In genomic region chr5:149445739-149446369, GRCh38 we compare ENCODE assay signal across 9 cellular contexts.
DNase-seq lines count a peak whose midpoint lies in the region; ATAC-seq and TF ChIP-seq lines count a peak whose summit lies in the region.
"Had no signal": no experiment of that assay in that cellular context is flagged by ENCODE, and none has a peak within 500 bp of the region (broad histone marks: within the 10 kb centered on the region; RNA-seq: fewer than 3 reads in every experiment).

No MANE protein-coding gene starts in this region.

- CTCF ChIA-PET in A673 (lab: Charles Lee), result interaction anchor here (0.6 to 0.7 kb wide), 4 partner anchors 9 to 62 kb away, joined by 3 to 6 read pairs (median 4); no protein-coding TSS in a partner anchor

- no peak for TF ChIP-seq RAD21 in Ishikawa (IDR thresholded peaks at IDR 0.05; ENCODE audit: low read depth)

- peak; percentile 84 for TF ChIP-seq EP300 in Ishikawa (IDR thresholded peaks at IDR 0.05; ENCODE audit: borderline replicate concordance)

- no TSS peak for BruUV-seq in A673 (replicated peaks; lab: Mats Ljungman, UMichigan)

- H3K36me3 ChIP-seq in A673 (ENCODE audit: insufficient read depth, low read length, poor library complexity, severe bottlenecking), result no peaks in the 10 kb centered on the region
- no peaks in the 10 kb centered on the region for H3K36me3 ChIP-seq in lower lobe of right lung

- peak in 1 of 2 donors; percentile 3 for ATAC-seq in lower lobe of right lung
- no peak for ATAC-seq in activated T-cell treated with anti-CD3 and anti-CD28 coated beads, Interleukin-2, amount 50 U/mL, for 72 hours (replicated peaks in 1 of 2)
- ATAC-seq: natural killer cell treated with Interleukin-12 subunit alpha and Interleukin-12 subunit beta and Interleukin-15 and Interleukin-18, amount 100 ng/mL, for 72 hours had no signal

- no peak overlapping the region for H3K27ac ChIP-seq in A673 (ENCODE audit: low read depth, low read length, poor library complexity, severe bottlenecking)
- H3K27ac ChIP-seq in lower lobe of right lung, result peak overlapping the region; percentile 60

- no peaks in the 10 kb centered on the region for H3K36me3 Mint-ChIP-seq in activated T-cell treated with anti-CD3 and anti-CD28 coated beads, Interleukin-2, amount 50 U/mL, for 72 hours (ENCODE audit: insufficient read depth in 2 of 2)
- H3K36me3 Mint-ChIP-seq: natural killer cell treated with Interleukin-12 subunit alpha and Interleukin-12 subunit beta and Interleukin-15 and Interleukin-18, amount 100 ng/mL, for 72 hours had no signal

- DNase-seq in A673 (ENCODE audit: low spot score) (peak; percentile 47), choroid plexus epithelial cell (ENCODE audit: low read depth) (peak; percentile 95), lower lobe of right lung (no peak), ecto neural progenitor cell (ENCODE audit: low spot score) (no peak), NOMO-1 treated with dmso at 0.1 percent for 144 hours (lab: John Stamatoyannopoulos, UW; ENCODE audit: unreplicated experiment) (no peak)
- no peak for DNase-seq in effector CD4-positive, alpha-beta T cell
- no peak for DNase-seq in activated T-cell treated with anti-CD3 and anti-CD28 coated beads, Interleukin-2, amount 50 U/mL, for 72 hours

- peaks cover 6% of the 10 kb centered on the region for H3K4me1 ChIP-seq in A673 (ENCODE audit: insufficient read depth, low read length, poor library complexity, severe bottlenecking)
- H3K4me1 ChIP-seq in lower lobe of right lung, result peaks cover 41% of the 10 kb centered on the region

- H3K27ac Mint-ChIP-seq in activated T-cell treated with anti-CD3 and anti-CD28 coated beads, Interleukin-2, amount 50 U/mL, for 72 hours, result no peak overlapping the region
- H3K27ac Mint-ChIP-seq: natural killer cell treated with Interleukin-12 subunit alpha and Interleukin-12 subunit beta and Interleukin-15 and Interleukin-18, amount 100 ng/mL, for 72 hours had no signal

- H3K4me1 Mint-ChIP-seq in activated T-cell treated with anti-CD3 and anti-CD28 coated beads, Interleukin-2, amount 50 U/mL, for 72 hours (ENCODE audit: low read depth), result peaks cover 5% of the 10 kb centered on the region

- POLR2A ChIA-PET in A673 (lab: Charles Lee; ENCODE audit: low non-redundant PET), result no interaction called here

- TF ChIP-seq CTCF in A673 (conservative IDR thresholded peaks at IDR 0.05; ENCODE audit: low read depth, low read length) (no peak), choroid plexus epithelial cell (conservative IDR thresholded peaks at IDR 0.05; ENCODE audit: low read depth, low read length) (no peak), lower lobe of right lung (IDR thresholded peaks at IDR 0.05) (no peak)

- H3K9me3 ChIP-seq in A673 (ENCODE audit: low read depth, low read length, poor library complexity, severe bottlenecking) (no peaks in the 10 kb centered on the region), lower lobe of right lung (no peaks in the 10 kb centered on the region)

- H3K4me3 Mint-ChIP-seq in activated T-cell treated with anti-CD3 and anti-CD28 coated beads, Interleukin-2, amount 50 U/mL, for 72 hours, result no peak overlapping the region
- H3K4me3 Mint-ChIP-seq: natural killer cell treated with Interleukin-12 subunit alpha and Interleukin-12 subunit beta and Interleukin-15 and Interleukin-18, amount 100 ng/mL, for 72 hours had no signal

- H3K27me3 Mint-ChIP-seq in activated T-cell treated with anti-CD3 and anti-CD28 coated beads, Interleukin-2, amount 50 U/mL, for 72 hours (ENCODE audit: low read depth), result no peaks in the 10 kb centered on the region

- H3K4me3 ChIP-seq in A673 (ENCODE audit: low read depth, low read length, poor library complexity, severe bottlenecking) (no peak overlapping the region), choroid plexus epithelial cell (ENCODE audit: low read depth, low read length) (no peak overlapping the region), lower lobe of right lung (no peak overlapping the region)

- H3K27me3 ChIP-seq in A673 (replicated peaks; ENCODE audit: insufficient read depth, low read depth, low read length, poor library complexity) (no peaks in the 10 kb centered on the region), lower lobe of right lung (ENCODE audit: low read depth) (no peaks in the 10 kb centered on the region)

- intact Hi-C loops in A673 (cut with micrococcal nuclease; ENCODE audit: unreplicated experiment), result no loop called here
- intact Hi-C loops in lower lobe of right lung (cut with DNase I), result no loop called here

- peaks cover 0 to 2% of the 10 kb centered on the region in 2 donors for H3K9me3 Mint-ChIP-seq in activated T-cell treated with anti-CD3 and anti-CD28 coated beads, Interleukin-2, amount 50 U/mL, for 72 hours
- H3K9me3 Mint-ChIP-seq: natural killer cell treated with Interleukin-12 subunit alpha and Interleukin-12 subunit beta and Interleukin-15 and Interleukin-18, amount 100 ng/mL, for 72 hours had no signal

TF ChIP-seq in Ishikawa, 13 proteins besides CTCF, POLR2A, EP300 and RAD21:
- TF ChIP-seq MAX (IDR thresholded peaks at IDR 0.05), result peak; percentile 62
- TF ChIP-seq TCF12 (IDR thresholded peaks at IDR 0.05; ENCODE audit: low read depth), result peak; percentile 83
- TF ChIP-seq YY1 (IDR thresholded peaks at IDR 0.05; ENCODE audit: low read depth), result peak; percentile 67; the same call in 1 of the 2 replicates
- TF ChIP-seq NFIC (IDR thresholded peaks at IDR 0.05), result peak; percentile 72; the same call in 1 of the 2 replicates
- TF ChIP-seq FOXM1 (IDR thresholded peaks at IDR 0.05; ENCODE audit: borderline replicate concordance, low read depth), result no peak; the same call in 1 of the 2 replicates
- TF ChIP-seq CREB1 (IDR thresholded peaks at IDR 0.05; ENCODE audit: low read depth), result no peak
- TF ChIP-seq TEAD4 (IDR thresholded peaks at IDR 0.05), result peak; percentile 72
- TF ChIP-seq TAF1 (IDR thresholded peaks at IDR 0.05; ENCODE audit: low read depth), result no peak
- no peak for TF ChIP-seq USF1 (IDR thresholded peaks at IDR 0.05)
- no peak for TF ChIP-seq CEBPB (IDR thresholded peaks at IDR 0.05)

Comparison
In these comparisons a context has a peak if more than half of its experiments do, and no peak if none do; other contexts are left out.
1. DNase-seq: peak in A673 (single experiment) and choroid plexus epithelial cell (single experiment); none in lower lobe of right lung (single experiment), effector CD4-positive, alpha-beta T cell (single experiment), ecto neural progenitor cell (single experiment), activated T-cell treated with anti-CD3 and anti-CD28 coated beads, Interleukin-2, amount 50 U/mL, for 72 hours (0 of 2) and NOMO-1 treated with dmso at 0.1 percent for 144 hours (single experiment).